ENCODE assay signal across 37 cellular contexts in genomic region chr3:60906283-60906682, GRCh38.
"Had no signal": no experiment of that assay in that cellular context is flagged by ENCODE, and none has a peak within 500 bp of the region (broad histone marks: within the 10 kb centered on the region; RNA-seq: fewer than 3 reads in every experiment).

No MANE protein-coding gene starts in this region.

- H3K4me3 Mint-ChIP-seq: activated B cell treated with CpG ODN at 0.5 μM for 24 hours; activated CD4-positive, alpha-beta memory T cell treated with anti-CD3 and anti-CD28 coated beads for 36 hours; activated CD4-positive, alpha-beta T cell treated with anti-CD3 and anti-CD28 coated beads, Interleukin-2, amount 10 ng/mL, durations not matched to agents 24 days and 14 days; activated CD8-positive, alpha-beta T cell treated with anti-CD3 and anti-CD28 coated beads for 36 hours; activated naive CD4-positive, alpha-beta T cell treated with anti-CD3 and anti-CD28 coated beads, Interleukin-2, amount 10 ng/mL, durations not matched to agents 7 days and 5 days; activated naive CD4-positive, alpha-beta T cell treated with anti-CD3 and anti-CD28 coated beads, Interleukin-2, amount 50 U/mL, for 24 hours; activated naive CD8-positive, alpha-beta T cell; activated naive CD8-positive, alpha-beta T cell treated with anti-CD3 and anti-CD28 coated beads, Interleukin-2, amount 10 ng/mL, durations not matched to agents 7 days and 5 days; activated naive CD8-positive, alpha-beta T cell treated with anti-CD3 and anti-CD28 coated beads, Interleukin-2, amount 50 U/mL, for 24 hours; activated T-cell treated with anti-CD3 and anti-CD28 coated beads, Interleukin-2, amount 50 U/mL, for 4 hours; activated T-cell treated with anti-CD3 and anti-CD28 coated beads, Interleukin-2, amount 50 U/mL, for 72 hours; brain; central memory CD8-positive, alpha-beta T cell; T-helper 1 cell treated with Interleukin-12 subunit alpha and Interleukin-12 subunit beta and Interleukin-4 antibody, amounts not matched to agents 30 μg/mL and 1 μg/mL, for 36 hours; T-helper 2 cell treated with Interferon-gamma antibody and Interleukin-4, amounts not matched to agents 5 μg/mL and 100 μg/mL, for 36 hours had no signal

- H3K27me3 Mint-ChIP-seq: activated B cell treated with CpG ODN at 0.5 μM for 24 hours; activated CD4-positive, alpha-beta memory T cell treated with anti-CD3 and anti-CD28 coated beads for 36 hours; activated CD4-positive, alpha-beta T cell treated with anti-CD3 and anti-CD28 coated beads, Interleukin-2, amount 10 ng/mL, durations not matched to agents 24 days and 14 days; activated CD8-positive, alpha-beta T cell treated with anti-CD3 and anti-CD28 coated beads for 36 hours; activated naive CD4-positive, alpha-beta T cell treated with anti-CD3 and anti-CD28 coated beads, Interleukin-2, amount 10 ng/mL, durations not matched to agents 7 days and 5 days; activated naive CD4-positive, alpha-beta T cell treated with anti-CD3 and anti-CD28 coated beads, Interleukin-2, amount 50 U/mL, for 24 hours; activated naive CD8-positive, alpha-beta T cell; activated naive CD8-positive, alpha-beta T cell treated with anti-CD3 and anti-CD28 coated beads, Interleukin-2, amount 10 ng/mL, durations not matched to agents 7 days and 5 days; activated naive CD8-positive, alpha-beta T cell treated with anti-CD3 and anti-CD28 coated beads, Interleukin-2, amount 50 U/mL, for 24 hours; brain; central memory CD8-positive, alpha-beta T cell had no signal

- H3K4me1 ChIP-seq: ascending aorta had no signal

- FAIRE-seq: bronchial epithelial cell, TTC549 had no signal

- H3K36me3 Mint-ChIP-seq: activated CD4-positive, alpha-beta memory T cell treated with anti-CD3 and anti-CD28 coated beads for 36 hours; activated naive CD4-positive, alpha-beta T cell treated with anti-CD3 and anti-CD28 coated beads, Interleukin-2, amount 10 ng/mL, durations not matched to agents 7 days and 5 days; activated naive CD8-positive, alpha-beta T cell treated with anti-CD3 and anti-CD28 coated beads, Interleukin-2, amount 10 ng/mL, durations not matched to agents 7 days and 5 days; brain had no signal

- H3K36me3 ChIP-seq: ascending aorta, cardiac muscle cell had no signal

- ATAC-seq: activated CD8-positive, alpha-beta T cell treated with anti-CD3 and anti-CD28 coated beads for 36 hours; activated naive CD8-positive, alpha-beta T cell treated with anti-CD3 and anti-CD28 coated beads, Interleukin-2, amount 50 U/mL, for 24 hours; activated T-cell treated with anti-CD3 and anti-CD28 coated beads, Interleukin-2, amount 50 U/mL, for 4 hours; activated T-cell treated with anti-CD3 and anti-CD28 coated beads, Interleukin-2, amount 50 U/mL, for 72 hours had no signal

- H3K4me3 ChIP-seq: ascending aorta, cardiac muscle cell had no signal

- H3K9me3 ChIP-seq: ascending aorta had no signal

- H3K27me3 ChIP-seq: ascending aorta, cardiac muscle cell had no signal

- H3K4me1 Mint-ChIP-seq: activated B cell treated with CpG ODN at 0.5 μM for 24 hours; activated CD4-positive, alpha-beta T cell treated with anti-CD3 and anti-CD28 coated beads, Interleukin-2, amount 10 ng/mL, durations not matched to agents 24 days and 14 days; activated naive CD4-positive, alpha-beta T cell treated with anti-CD3 and anti-CD28 coated beads, Interleukin-2, amount 10 ng/mL, durations not matched to agents 7 days and 5 days; activated naive CD4-positive, alpha-beta T cell treated with anti-CD3 and anti-CD28 coated beads, Interleukin-2, amount 50 U/mL, for 24 hours; activated naive CD8-positive, alpha-beta T cell treated with anti-CD3 and anti-CD28 coated beads, Interleukin-2, amount 10 ng/mL, durations not matched to agents 7 days and 5 days; activated naive CD8-positive, alpha-beta T cell treated with anti-CD3 and anti-CD28 coated beads, Interleukin-2, amount 50 U/mL, for 24 hours; brain; central memory CD8-positive, alpha-beta T cell had no signal

- H3K9me3 Mint-ChIP-seq: activated naive CD4-positive, alpha-beta T cell treated with anti-CD3 and anti-CD28 coated beads, Interleukin-2, amount 10 ng/mL, durations not matched to agents 7 days and 5 days; activated naive CD4-positive, alpha-beta T cell treated with anti-CD3 and anti-CD28 coated beads, Interleukin-2, amount 50 U/mL, for 24 hours; activated T-helper 2 cell treated with anti-CD3 and anti-CD28 coated beads, Interferon-gamma antibody, Interleukin-2, Interleukin-4, amounts not matched to agents 10 μg/mL and 5 μg/mL and 100 μg/mL, durations not matched to agents 14 hours and 24 hours and 36 hours; T-helper 2 cell treated with Interferon-gamma antibody and Interleukin-4, amounts not matched to agents 5 μg/mL and 100 μg/mL, for 36 hours had no signal

- H3K27ac Mint-ChIP-seq: activated B cell treated with CpG ODN at 0.5 μM for 24 hours; activated CD4-positive, alpha-beta memory T cell treated with anti-CD3 and anti-CD28 coated beads for 36 hours; activated CD4-positive, alpha-beta T cell treated with anti-CD3 and anti-CD28 coated beads, Interleukin-2, amount 10 ng/mL, durations not matched to agents 24 days and 14 days; activated CD8-positive, alpha-beta T cell treated with anti-CD3 and anti-CD28 coated beads for 36 hours; activated naive CD4-positive, alpha-beta T cell treated with anti-CD3 and anti-CD28 coated beads, Interleukin-2, amount 10 ng/mL, durations not matched to agents 7 days and 5 days; activated naive CD4-positive, alpha-beta T cell treated with anti-CD3 and anti-CD28 coated beads, Interleukin-2, amount 50 U/mL, for 24 hours; activated naive CD8-positive, alpha-beta T cell; activated naive CD8-positive, alpha-beta T cell treated with anti-CD3 and anti-CD28 coated beads, Interleukin-2, amount 10 ng/mL, durations not matched to agents 7 days and 5 days; activated naive CD8-positive, alpha-beta T cell treated with anti-CD3 and anti-CD28 coated beads, Interleukin-2, amount 50 U/mL, for 24 hours; activated T-cell treated with anti-CD3 and anti-CD28 coated beads, Interleukin-2, amount 50 U/mL, for 72 hours; activated T-helper 2 cell treated with anti-CD3 and anti-CD28 coated beads, Interferon-gamma antibody, Interleukin-2, Interleukin-4, amounts not matched to agents 10 μg/mL and 5 μg/mL and 100 μg/mL, durations not matched to agents 14 hours and 24 hours and 36 hours; brain; T-helper 1 cell treated with Interleukin-12 subunit alpha and Interleukin-12 subunit beta and Interleukin-4 antibody, amounts not matched to agents 30 μg/mL and 1 μg/mL, for 36 hours; T-helper 2 cell treated with Interferon-gamma antibody and Interleukin-4, amounts not matched to agents 5 μg/mL and 100 μg/mL, for 36 hours had no signal

- DNase-seq: activated B cell treated with CpG ODN at 0.5 μM for 24 hours; activated CD4-positive, alpha-beta memory T cell treated with anti-CD3 and anti-CD28 coated beads for 36 hours; activated CD4-positive, alpha-beta T cell treated with anti-CD3 and anti-CD28 coated beads for 4 hours; activated CD4-positive, alpha-beta T cell treated with anti-CD3 and anti-CD28 coated beads, Interleukin-2, amount 10 ng/mL, durations not matched to agents 24 days and 14 days; activated CD4-positive, alpha-beta T cell treated with anti-CD3 and anti-CD28 coated beads, Interleukin-2, amount 50 U/mL, for 1 hour; activated CD4-positive, alpha-beta T cell treated with anti-CD3 and anti-CD28 coated beads, Interleukin-2, amount 50 U/mL, for 4 hours; activated CD4-positive, CD25-positive, alpha-beta regulatory T cell treated with anti-CD3 and anti-CD28 coated beads, Interleukin-2, amount 50 U/mL, for 72 hours; activated CD8-positive, alpha-beta memory T cell treated with anti-CD3 and anti-CD28 coated beads, Interleukin-2, amount 50 U/mL, for 4 hours; activated CD8-positive, alpha-beta T cell treated with anti-CD3 and anti-CD28 coated beads for 36 hours; activated effector memory CD4-positive, alpha-beta T cell treated with Interleukin-2 at 50 U/mL for 16 hours; activated gamma-delta T cell; activated naive CD4-positive, alpha-beta T cell treated with anti-CD3 and anti-CD28 coated beads, Interleukin-2, amount 10 ng/mL, durations not matched to agents 7 days and 5 days; activated naive CD4-positive, alpha-beta T cell treated with Interleukin-2 at 50 U/mL for 16 hours; activated naive CD8-positive, alpha-beta T cell treated with anti-CD3 and anti-CD28 coated beads, Interleukin-2, amount 10 ng/mL, durations not matched to agents 7 days and 5 days; activated naive CD8-positive, alpha-beta T cell treated with anti-CD3 and anti-CD28 coated beads, Interleukin-2, amount 50 U/mL, for 24 hours; activated T-cell treated with anti-CD3 and anti-CD28 coated beads for 4 hours; activated T-cell treated with anti-CD3 and anti-CD28 coated beads, Interleukin-2, amount 50 U/mL, for 1 hour; activated T-cell treated with anti-CD3 and anti-CD28 coated beads, Interleukin-2, amount 50 U/mL, for 4 hours; activated T-cell treated with anti-CD3 and anti-CD28 coated beads, Interleukin-2, amount 50 U/mL, for 72 hours; amygdala; anterior cingulate cortex; caudate nucleus; cerebellar nuclear complex; T-helper 2 cell; T-helper 9 cell had no signal

- H3K27ac ChIP-seq: ascending aorta, cardiac muscle cell, VCaP had no signal
